In the genomic region with DNA sequence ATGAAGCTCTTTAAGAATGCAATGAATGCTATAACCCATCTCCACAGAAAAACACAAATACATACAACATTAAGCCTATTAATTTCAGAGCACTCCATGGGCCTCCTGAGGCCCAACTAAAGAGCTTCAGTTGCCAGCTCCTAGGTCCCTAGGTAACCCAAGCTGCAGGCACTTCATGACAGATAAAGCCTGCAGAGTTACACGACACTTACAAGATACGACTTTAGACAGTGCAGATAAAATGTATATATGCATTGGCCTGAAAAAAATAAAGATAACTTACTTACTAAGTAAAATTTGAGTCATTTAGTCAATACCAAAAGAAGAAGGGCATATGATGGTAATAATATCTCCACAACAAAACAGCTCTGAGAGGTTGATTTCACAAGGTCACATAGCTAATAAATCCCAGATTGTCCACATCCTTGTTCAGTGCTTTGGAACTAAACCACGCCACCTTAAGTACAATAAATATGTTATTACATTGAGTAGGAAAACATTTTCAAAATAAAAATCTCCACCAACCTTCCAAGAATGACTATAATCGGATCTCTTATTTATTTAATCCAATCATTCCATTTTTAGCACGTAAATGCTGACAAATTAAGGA, we compare ENCODE assay signal across 14 cellular contexts. TPM values are rescaled to one million over a fixed set of nuclear protein-coding genes. Genes with fewer than 3 reads are reported as not detected.
DNase-seq lines count a peak whose midpoint lies in the region; ATAC-seq and TF ChIP-seq lines count a peak whose summit lies in the region.
"Had no signal": no experiment of that assay in that cellular context is flagged by ENCODE, and none has a peak within 500 bp of the region (broad histone marks: within the 10 kb centered on the region; RNA-seq: fewer than 3 reads in every experiment).

No MANE protein-coding gene starts in this region.

- intact Hi-C loops in tibial artery (cut with DNase I; ENCODE audit: low total_unique reads) = no loop called here

- no peak for TF ChIP-seq CTCF in SK-N-SH (IDR thresholded peaks at IDR 0.05)
- TF ChIP-seq CTCF in WI38 (IDR thresholded peaks at IDR 0.05; ENCODE audit: low read depth, low read length) = no peak
- no peak for TF ChIP-seq CTCF in foreskin fibroblast (IDR thresholded peaks at IDR 0.05; ENCODE audit: low read depth, low read length)
- TF ChIP-seq CTCF in tibial artery (IDR thresholded peaks at IDR 0.05) = no peak

- H3K4me1 ChIP-seq in SK-N-SH (ENCODE audit: control insufficient read depth in 1 of 2, insufficient read depth in 2 of 2, low read depth in 1 of 2, low read length in 1 of 2) = peaks cover 24 to 44% of the 10 kb centered on the region in 2 experiments; a peak in 3 of 4 replicates
- peaks cover 0 to 65% (median 43%) of the 10 kb centered on the region in 4 donors for H3K4me1 ChIP-seq in tibial artery

- H3K9me3 ChIP-seq in SK-N-SH = no peaks in the 10 kb centered on the region
- H3K9me3 ChIP-seq in tibial artery = no peaks in the 10 kb centered on the region
- H3K9me3 ChIP-seq: sigmoid colon had no signal

- H3K27ac ChIP-seq in SK-N-SH (ENCODE audit: low read depth in 2 of 2, low read length in 1 of 2) = no peak overlapping the region
- peak overlapping the region; percentile 20 to 30 for H3K27ac ChIP-seq in tibial artery

- DNase-seq in SK-N-SH (no peak), foreskin fibroblast (peak; percentile 76 to 88), tibial artery (no peak)
- DNase-seq in activated CD4-positive, alpha-beta T cell treated with anti-CD3 and anti-CD28 coated beads, Interleukin-2, amount 50 U/mL, for 4 hours = no peak
- DNase-seq: activated effector memory CD4-positive, alpha-beta T cell treated with anti-CD3 and anti-CD28 coated beads, Interleukin-2, amount 50 U/mL, for 16 hours; NCI-H187; NCI-H526 treated with DMSO at 0.1 percent for 48 hours; SHP77 treated with DMSO at 0.1 percent for 48 hours; sigmoid colon; stimulated activated naive CD4-positive, alpha-beta T cell had no signal

- peaks cover 65% of the 10 kb centered on the region for H4K20me1 ChIP-seq in SK-N-SH (ENCODE audit: insufficient read depth)

- 84% methylated on average over 5 of the region's 5 CpGs for WGBS in SK-N-SH (ENCODE audit: low lambda C conversion rate)

- H3K27me3 ChIP-seq in SK-N-SH (ENCODE audit: insufficient read depth) = no peaks in the 10 kb centered on the region
- no peaks in the 10 kb centered on the region for H3K27me3 ChIP-seq in tibial artery
- H3K27me3 ChIP-seq: sigmoid colon had no signal

- H3K9me2 ChIP-seq in SK-N-SH = no peaks in the 10 kb centered on the region

- peaks cover 93% of the 10 kb centered on the region for H3K79me2 ChIP-seq in SK-N-SH (ENCODE audit: insufficient read depth)

- peaks cover 10% of the 10 kb centered on the region for H3F3A ChIP-seq in SK-N-SH (replicated peaks; ENCODE audit: insufficient read depth)

- peak overlapping the region; percentile 88 for H3K4me2 ChIP-seq in SK-N-SH

- CTCF ChIA-PET in SK-N-SH (lab: Yijun Ruan, JAX) = interaction anchor here (0.7 to 4.7 kb wide), 7 partner anchors 14 to 486 kb away, joined by 3 to 20 read pairs (median 3); no protein-coding TSS in a partner anchor

- POLR2A ChIA-PET in SK-N-SH (lab: Yijun Ruan, JAX) = no interaction called here

- no peak overlapping the region for H3K4me3 ChIP-seq in SK-N-SH (ENCODE audit: low read depth in 2 of 2, low read length in 1 of 2)
- H3K4me3 ChIP-seq in WI38 (ENCODE audit: low read depth, low read length) = peak overlapping the region; percentile 0
- peak overlapping the region in 1 of 2 donors; percentile 79 for H3K4me3 ChIP-seq in foreskin fibroblast (ENCODE audit: low read depth in 1 of 2, low read length in 2 of 2)
- H3K4me3 ChIP-seq in tibial artery = no peak overlapping the region

- no peak overlapping the region for H3K9ac ChIP-seq in SK-N-SH

- TF ChIP-seq RAD21 in SK-N-SH (IDR thresholded peaks at IDR 0.05; ENCODE audit: low read length) = no peak

- no peak overlapping the region for H2AFZ ChIP-seq in SK-N-SH (ENCODE audit: low read depth)

- ATAC-seq in SK-N-SH treated with all-trans-retinoic acid at 6 μM for 48 hours (no peak), GM21447 (IDR thresholded peaks at IDR 0.05; ENCODE audit: unreplicated experiment) (no peak), GM21381 (IDR thresholded peaks at IDR 0.05; ENCODE audit: unreplicated experiment) (no peak)

- TF ChIP-seq EP300 in SK-N-SH (IDR thresholded peaks at IDR 0.05; ENCODE audit: borderline replicate concordance in 1 of 2, low read depth in 1 of 2, low read length in 1 of 2) = no peak

- H3K36me3 ChIP-seq in SK-N-SH (replicated peaks in 1 of 2; ENCODE audit: control insufficient read depth in 1 of 2, insufficient read depth in 2 of 2, low read length in 1 of 2) = peaks cover 2 to 3% of the 10 kb centered on the region in 2 experiments
- peaks cover 0 to 4% (median 0%) of the 10 kb centered on the region in 3 donors for H3K36me3 ChIP-seq in tibial artery
- H3K36me3 ChIP-seq: sigmoid colon had no signal

TF ChIP-seq in SK-N-SH, 30 proteins besides CTCF, POLR2A, EP300 and RAD21:
- TF ChIP-seq GABPA (IDR thresholded peaks at IDR 0.05; ENCODE audit: low read depth) = no peak
- no peak for TF ChIP-seq RCOR1 (IDR thresholded peaks at IDR 0.05; ENCODE audit: low read length)
- 0 out of 2 replicates have a peak, but pooled peaks have one; percentile 16 for TF ChIP-seq TCF12 (IDR thresholded peaks at IDR 0.05)
- no peak for TF ChIP-seq CHD2 (IDR thresholded peaks at IDR 0.05; ENCODE audit: low read length, partially characterized antibody)
- TF ChIP-seq FOXJ3 (CRISPR knock-in tag; IDR thresholded peaks at IDR 0.05) = no peak

TF ChIP-seq in SK-N-SH treated with all-trans-retinoic acid at 6 μM for 48 hours, 23 proteins besides CTCF, POLR2A, EP300 and RAD21:
- TF ChIP-seq TSHZ2 (CRISPR knock-in tag; IDR thresholded peaks at IDR 0.05) (no peak), SNAI2 (CRISPR knock-in tag; IDR thresholded peaks at IDR 0.05) (no peak), ZNF8 (CRISPR knock-in tag; IDR thresholded peaks at IDR 0.05) (no peak), ZFP30 (CRISPR knock-in tag; IDR thresholded peaks at IDR 0.05) (no peak), BACH2 (CRISPR knock-in tag; IDR thresholded peaks at IDR 0.05; ENCODE audit: borderline replicate concordance) (no peak)
- TF ChIP-seq, protein P1, sequence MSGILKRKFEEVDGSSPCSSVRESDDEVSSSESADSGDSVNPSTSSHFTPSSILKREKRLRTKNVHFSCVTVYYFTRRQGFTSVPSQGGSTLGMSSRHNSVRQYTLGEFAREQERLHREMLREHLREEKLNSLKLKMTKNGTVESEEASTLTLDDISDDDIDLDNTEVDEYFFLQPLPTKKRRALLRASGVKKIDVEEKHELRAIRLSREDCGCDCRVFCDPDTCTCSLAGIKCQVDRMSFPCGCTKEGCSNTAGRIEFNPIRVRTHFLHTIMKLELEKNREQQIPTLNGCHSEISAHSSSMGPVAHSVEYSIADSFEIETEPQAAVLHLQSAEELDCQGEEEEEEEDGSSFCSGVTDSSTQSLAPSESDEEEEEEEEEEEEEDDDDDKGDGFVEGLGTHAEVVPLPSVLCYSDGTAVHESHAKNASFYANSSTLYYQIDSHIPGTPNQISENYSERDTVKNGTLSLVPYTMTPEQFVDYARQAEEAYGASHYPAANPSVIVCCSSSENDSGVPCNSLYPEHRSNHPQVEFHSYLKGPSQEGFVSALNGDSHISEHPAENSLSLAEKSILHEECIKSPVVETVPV (CRISPR knock-in tag; IDR thresholded peaks at IDR 0.05) = no peak

RNA-seq across cellular contexts. Expression of gene MAP4K3, which starts 3.4 kb away (rescaled TPM):
- polyA plus RNA-seq in SK-N-SH (2012; rRNA removed) = 8.8 and 11.1 TPM in 2 replicates
- 12.0 and 14.6 TPM in 2 replicates for polyA plus RNA-seq in SK-N-SH (2012; cell fraction: cytosol; rRNA removed)
- 8.6 and 21.1 TPM in 2 replicates for polyA plus RNA-seq in SK-N-SH (2012; cell fraction: nucleus; rRNA removed)

Comparison
In these comparisons a context has a peak if more than half of its experiments do, and no peak if none do; other contexts are left out.
1. DNase-seq: peak in foreskin fibroblast (2 of 2); none in SK-N-SH (single experiment), tibial artery (0 of 2) and activated CD4-positive, alpha-beta T cell treated with anti-CD3 and anti-CD28 coated beads, Interleukin-2, amount 50 U/mL, for 4 hours (0 of 2).
2. H3K27ac ChIP-seq: peak in tibial artery (2 of 2); none in SK-N-SH (0 of 2).